ENCODE assay signal across 1 cellular context in genomic region chr3:58597770-58598310, GRCh38.
TF ChIP-seq lines count a peak whose summit lies in the region.

No MANE protein-coding gene starts in this region.

TF ChIP-seq in GM23338, 12 proteins besides CTCF, POLR2A, EP300 and RAD21 (continued from another document):
- TF ChIP-seq EZH2phosphoT487 (IDR thresholded peaks at IDR 0.05; ENCODE audit: unreplicated experiment) = no peak
- TF ChIP-seq EZH2 (IDR thresholded peaks at IDR 0.05; ENCODE audit: low read depth, unreplicated experiment) = no peak
